24 cellular contexts compared by ENCODE assay signal in genomic region chr1:20538760-20539551, GRCh38. TPM values are rescaled to one million over a fixed set of nuclear protein-coding genes. Genes with fewer than 3 reads are reported as not detected.
"Had no signal": no experiment of that assay in that cellular context is flagged by ENCODE, and none has a peak within 500 bp of the region (broad histone marks: within the 10 kb centered on the region; RNA-seq: fewer than 3 reads in every experiment).

No MANE protein-coding gene starts in this region.

- DNase-seq: activated CD4-positive, alpha-beta T cell treated with anti-CD3 and anti-CD28 coated beads for 4 hours; activated CD4-positive, alpha-beta T cell treated with anti-CD3 and anti-CD28 coated beads, Interleukin-2, amount 50 U/mL, for 48 hours; activated CD4-positive, CD25-positive, alpha-beta regulatory T cell; activated CD8-positive, alpha-beta memory T cell treated with anti-CD3 and anti-CD28 coated beads, Interleukin-2, amount 50 U/mL, for 48 hours; activated naive CD4-positive, alpha-beta T cell treated with anti-CD3 and anti-CD28 coated beads for 36 hours; activated naive CD8-positive, alpha-beta T cell treated with anti-CD3 and anti-CD28 coated beads, Interleukin-2, amount 10 ng/mL, durations not matched to agents 7 days and 5 days; activated T-cell treated with anti-CD3 and anti-CD28 coated beads, Interleukin-2, amount 50 U/mL, for 4 hours; effector memory CD4-positive, alpha-beta T cell; foreskin melanocyte; kidney glomerular epithelial cell; left lung; naive thymus-derived CD8-positive, alpha-beta T cell; sigmoid colon; stimulated activated CD4-positive, alpha-beta T cell treated with anti-CD3 and anti-CD28 coated beads, Interleukin-2, amount 100 ng/mL, for 48 hours; stimulated activated CD8-positive, alpha-beta memory T cell treated with anti-CD3 and anti-CD28 coated beads, Interleukin-4, amount 100 ng/mL, for 48 hours; stimulated activated naive B cell treated with anti-CD40 and anti-IgM and Interleukin-4, amounts not matched to agents 10 μg/mL and 1 μg/mL and 100 μg/mL, for 72 hours; T1000; transverse colon had no signal

- H3K4me3 ChIP-seq: left lung, neural progenitor cell, sigmoid colon, transverse colon had no signal

- H3K9ac ChIP-seq: neural progenitor cell had no signal

- H3K4me2 ChIP-seq: neural progenitor cell had no signal

- H3K4me1 ChIP-seq: left lung, neural progenitor cell, sigmoid colon, transverse colon had no signal

- H2AFZ ChIP-seq: neural progenitor cell had no signal

- ATAC-seq: activated T-cell treated with anti-CD3 and anti-CD28 coated beads, Interleukin-2, amount 50 U/mL, for 4 hours; esophagus mucosa; left lung; naive thymus-derived CD8-positive, alpha-beta T cell; stimulated activated naive B cell treated with anti-CD40 and anti-IgM and Interleukin-4, amounts not matched to agents 10 μg/mL and 1 μg/mL and 100 μg/mL, for 72 hours had no signal

- H3K36me3 ChIP-seq: left lung, neural progenitor cell, sigmoid colon, transverse colon had no signal

- H3K9me3 ChIP-seq: left lung, sigmoid colon, transverse colon had no signal

- H3K27ac ChIP-seq: left lung, neural progenitor cell, sigmoid colon, transverse colon had no signal

RNA-seq across cellular contexts. Expression of gene FAM43B, which starts 13.4 kb away (rescaled TPM):
- total RNA-seq: activated CD8-positive, alpha-beta memory T cell treated with anti-CD3 and anti-CD28 coated beads for 36 hours; activated naive CD4-positive, alpha-beta T cell treated with anti-CD3 and anti-CD28 coated beads for 36 hours; activated naive CD8-positive, alpha-beta T cell treated with anti-CD3 and anti-CD28 coated beads, Interleukin-2, amount 10 ng/mL, durations not matched to agents 7 days and 5 days; dermis microvascular lymphatic vessel endothelial cell; lung microvascular endothelial cell; naive thymus-derived CD8-positive, alpha-beta T cell; transverse colon had no signal
- polyA plus RNA-seq: naive thymus-derived CD8-positive, alpha-beta T cell had no signal

RNA-seq across cellular contexts. Expression of gene CDA, which starts 49.9 kb away (rescaled TPM):
- total RNA-seq: activated CD8-positive, alpha-beta memory T cell treated with anti-CD3 and anti-CD28 coated beads for 36 hours; activated naive CD4-positive, alpha-beta T cell treated with anti-CD3 and anti-CD28 coated beads for 36 hours; activated naive CD8-positive, alpha-beta T cell treated with anti-CD3 and anti-CD28 coated beads, Interleukin-2, amount 10 ng/mL, durations not matched to agents 7 days and 5 days; activated T-cell treated with anti-CD3 and anti-CD28 coated beads, Interleukin-2, amount 50 U/mL, for 4 hours; naive thymus-derived CD8-positive, alpha-beta T cell; temporal lobe had no signal
- polyA plus RNA-seq: naive thymus-derived CD8-positive, alpha-beta T cell had no signal
